ENCODE assay signal across 8 cellular contexts in genomic region chr12:53224268-53224896, GRCh38. TPM values are rescaled to one million over a fixed set of nuclear protein-coding genes. Genes with fewer than 3 reads are reported as not detected.
A peak's percentile ranks its signal among the peaks of the same experiment; 100 is the strongest.
DNase-seq lines count a peak whose midpoint lies in the region; ATAC-seq and TF ChIP-seq lines count a peak whose summit lies in the region.

No MANE protein-coding gene starts in this region.

- no peak for DNase-seq in activated CD4-positive, alpha-beta T cell treated with anti-CD3 and anti-CD28 coated beads, Interleukin-2, amount 10 ng/mL, durations not matched to agents 24 days and 14 days
- DNase-seq in activated CD4-positive, alpha-beta T cell treated with anti-CD3 and anti-CD28 coated beads for 4 hours = no peak
- no peak for DNase-seq in activated CD4-positive, alpha-beta memory T cell treated with anti-CD3 and anti-CD28 coated beads, Interleukin-2, amount 10 ng/mL, durations not matched to agents 7 days and 5 days
- DNase-seq in right atrium auricular region (ENCODE audit: low spot score) = no peak
- DNase-seq in H4 (ENCODE audit: low spot score) = no peak

- H3K4me1 Mint-ChIP-seq in activated CD4-positive, alpha-beta T cell treated with anti-CD3 and anti-CD28 coated beads, Interleukin-2, amount 10 ng/mL, durations not matched to agents 24 days and 14 days = peaks cover 66% of the 10 kb centered on the region
- H3K4me1 Mint-ChIP-seq in activated CD4-positive, alpha-beta memory T cell treated with anti-CD3 and anti-CD28 coated beads, Interleukin-2, amount 10 ng/mL, durations not matched to agents 7 days and 5 days = peaks cover 61% of the 10 kb centered on the region

- H3K36me3 ChIP-seq in right atrium auricular region (no peaks in the 10 kb centered on the region), thymus (ENCODE audit: control insufficient read depth, insufficient read depth) (no peaks in the 10 kb centered on the region)

- peaks cover 1% of the 10 kb centered on the region for H3K27me3 Mint-ChIP-seq in activated CD4-positive, alpha-beta T cell treated with anti-CD3 and anti-CD28 coated beads, Interleukin-2, amount 10 ng/mL, durations not matched to agents 24 days and 14 days
- no peaks in the 10 kb centered on the region for H3K27me3 Mint-ChIP-seq in activated CD4-positive, alpha-beta memory T cell treated with anti-CD3 and anti-CD28 coated beads, Interleukin-2, amount 10 ng/mL, durations not matched to agents 7 days and 5 days

- TF ChIP-seq CTCF in right atrium auricular region (IDR thresholded peaks at IDR 0.05) = no peak

- intact Hi-C loops in activated CD4-positive, alpha-beta T cell treated with anti-CD3 and anti-CD28 coated beads, Interleukin-2, amount 10 ng/mL, durations not matched to agents 24 days and 14 days (cut with micrococcal nuclease) = no loop called here

- H3K27ac Mint-ChIP-seq in activated CD4-positive, alpha-beta T cell treated with anti-CD3 and anti-CD28 coated beads, Interleukin-2, amount 10 ng/mL, durations not matched to agents 24 days and 14 days = peak overlapping the region; percentile 84
- peak overlapping the region; percentile 78 for H3K27ac Mint-ChIP-seq in activated CD4-positive, alpha-beta memory T cell treated with anti-CD3 and anti-CD28 coated beads, Interleukin-2, amount 10 ng/mL, durations not matched to agents 7 days and 5 days

- H3K27ac ChIP-seq in right atrium auricular region (peak overlapping the region; percentile 95 to 96), thymus (ENCODE audit: low read depth) (peak overlapping the region; percentile 55)

- no peaks in the 10 kb centered on the region for H3K9me3 Mint-ChIP-seq in activated CD4-positive, alpha-beta T cell treated with anti-CD3 and anti-CD28 coated beads, Interleukin-2, amount 10 ng/mL, durations not matched to agents 24 days and 14 days
- no peaks in the 10 kb centered on the region for H3K9me3 Mint-ChIP-seq in activated CD4-positive, alpha-beta memory T cell treated with anti-CD3 and anti-CD28 coated beads, Interleukin-2, amount 10 ng/mL, durations not matched to agents 7 days and 5 days

- no peaks in the 10 kb centered on the region for H3K27me3 ChIP-seq in right atrium auricular region
- peaks cover 6% of the 10 kb centered on the region for H3K27me3 ChIP-seq in thymus (ENCODE audit: control insufficient read depth, insufficient read depth)

- WGBS in thymus = 83% methylated on average over 6 of the region's 6 CpGs

- H3K4me3 ChIP-seq in right atrium auricular region (no peak overlapping the region), thymus (ENCODE audit: low read length) (no peak overlapping the region)

- H3K36me3 Mint-ChIP-seq in activated CD4-positive, alpha-beta T cell treated with anti-CD3 and anti-CD28 coated beads, Interleukin-2, amount 10 ng/mL, durations not matched to agents 24 days and 14 days (ENCODE audit: low read depth) = peaks cover 21% of the 10 kb centered on the region
- peaks cover 10% of the 10 kb centered on the region for H3K36me3 Mint-ChIP-seq in activated CD4-positive, alpha-beta memory T cell treated with anti-CD3 and anti-CD28 coated beads, Interleukin-2, amount 10 ng/mL, durations not matched to agents 7 days and 5 days (ENCODE audit: low read depth)

- POLR2A ChIA-PET in activated CD4-positive, alpha-beta memory T cell treated with anti-CD3 and anti-CD28 coated beads, Interleukin-2, amount 10 ng/mL, durations not matched to agents 7 days and 5 days (lab: Charles Lee) = interaction anchor here (0.8 to 2.3 kb wide), 4 partner anchors 9 to 276 kb away, joined by 3 to 12 read pairs (median 5); partner anchors contain the start of gene TARBP2

- no peaks in the 10 kb centered on the region for H3K9me3 ChIP-seq in right atrium auricular region
- H3K9me3 ChIP-seq in thymus (ENCODE audit: control insufficient read depth) = no peaks in the 10 kb centered on the region

- ATAC-seq in HG03565 (IDR thresholded peaks at IDR 0.05; ENCODE audit: unreplicated experiment) (no peak), GM18907 (IDR thresholded peaks at IDR 0.05; ENCODE audit: unreplicated experiment) (no peak)

- CTCF ChIA-PET in activated CD4-positive, alpha-beta memory T cell treated with anti-CD3 and anti-CD28 coated beads, Interleukin-2, amount 10 ng/mL, durations not matched to agents 7 days and 5 days (lab: Charles Lee) = interaction anchor here (1.3 to 2.1 kb wide), 3 partner anchors 11 to 15 kb away, joined by 3 to 6 read pairs (median 5); no protein-coding TSS in a partner anchor

- H3K4me1 ChIP-seq in right atrium auricular region (peaks cover 0 to 39% of the 10 kb centered on the region in 2 donors), thymus (ENCODE audit: control insufficient read depth, insufficient read depth, low read length) (peaks cover 14% of the 10 kb centered on the region)

- peak overlapping the region; percentile 65 for H3K4me3 Mint-ChIP-seq in activated CD4-positive, alpha-beta T cell treated with anti-CD3 and anti-CD28 coated beads, Interleukin-2, amount 10 ng/mL, durations not matched to agents 24 days and 14 days
- no peak overlapping the region for H3K4me3 Mint-ChIP-seq in activated CD4-positive, alpha-beta memory T cell treated with anti-CD3 and anti-CD28 coated beads, Interleukin-2, amount 10 ng/mL, durations not matched to agents 7 days and 5 days

RNA-seq across cellular contexts. Expression of gene RARG, which starts 7.6 kb away (rescaled TPM):
- total RNA-seq in activated CD4-positive, alpha-beta T cell treated with anti-CD3 and anti-CD28 coated beads, Interleukin-2, amount 10 ng/mL, durations not matched to agents 24 days and 14 days = 57.2 and 58.5 TPM in 2 replicates
- 10 to 100 TPM; 46.1 to 47.4 TPM for total RNA-seq in activated CD4-positive, alpha-beta memory T cell treated with anti-CD3 and anti-CD28 coated beads, Interleukin-2, amount 10 ng/mL, durations not matched to agents 7 days and 5 days
- total RNA-seq in right atrium auricular region = 10 to 100 TPM; 14.8 to 15.0 TPM
- 8.5 TPM for polyA plus RNA-seq in thymus
- total RNA-seq in H4 (2014; rRNA removed; shearing (Covaris generic)) = 20.0 and 24.2 TPM in 2 replicates

RNA-seq across cellular contexts. Expression of gene ITGB7, which starts 17.3 kb away (rescaled TPM):
- total RNA-seq in activated CD4-positive, alpha-beta T cell treated with anti-CD3 and anti-CD28 coated beads, Interleukin-2, amount 10 ng/mL, durations not matched to agents 24 days and 14 days = 226 and 239 TPM in 2 replicates
- 100 to 1,000 TPM; 780 to 786 TPM for total RNA-seq in activated CD4-positive, alpha-beta memory T cell treated with anti-CD3 and anti-CD28 coated beads, Interleukin-2, amount 10 ng/mL, durations not matched to agents 7 days and 5 days
- under 1 TPM in 1 of 2 donors, not detected in 1; 0.47 TPM for total RNA-seq in right atrium auricular region
- 9.5 TPM for polyA plus RNA-seq in thymus
- 0.39 and 1.2 TPM in 2 replicates for total RNA-seq in H4 (2014; rRNA removed; shearing (Covaris generic))

RNA-seq across cellular contexts. Expression of gene CSAD, which starts 43.7 kb away (rescaled TPM):
- total RNA-seq in activated CD4-positive, alpha-beta T cell treated with anti-CD3 and anti-CD28 coated beads, Interleukin-2, amount 10 ng/mL, durations not matched to agents 24 days and 14 days = 21.6 and 25.6 TPM in 2 replicates
- 10 to 100 TPM; 28.6 to 31.0 TPM for total RNA-seq in activated CD4-positive, alpha-beta memory T cell treated with anti-CD3 and anti-CD28 coated beads, Interleukin-2, amount 10 ng/mL, durations not matched to agents 7 days and 5 days
- total RNA-seq in right atrium auricular region = 1 to 10 TPM; 3.4 to 4.9 TPM
- 61.7 TPM for polyA plus RNA-seq in thymus
- total RNA-seq in H4 (2014; rRNA removed; shearing (Covaris generic)) = 0.66 and 2.8 TPM in 2 replicates

RNA-seq across cellular contexts. Expression of gene ESPL1, which starts 43.7 kb away (rescaled TPM):
- total RNA-seq in activated CD4-positive, alpha-beta T cell treated with anti-CD3 and anti-CD28 coated beads, Interleukin-2, amount 10 ng/mL, durations not matched to agents 24 days and 14 days = 71.8 and 76.7 TPM in 2 replicates
- total RNA-seq in activated CD4-positive, alpha-beta memory T cell treated with anti-CD3 and anti-CD28 coated beads, Interleukin-2, amount 10 ng/mL, durations not matched to agents 7 days and 5 days = 10 to 100 TPM; 88.4 to 90.2 TPM
- total RNA-seq in right atrium auricular region = under 1 TPM; 0.12 to 0.59 TPM
- polyA plus RNA-seq in thymus = 1.7 TPM
- total RNA-seq in H4 (2014; rRNA removed; shearing (Covaris generic)) = 7.8 and 22.6 TPM in 2 replicates

RNA-seq across cellular contexts. Expression of gene ZNF740, which starts 43.9 kb away (rescaled TPM):
- 44.0 and 50.5 TPM in 2 replicates for total RNA-seq in activated CD4-positive, alpha-beta T cell treated with anti-CD3 and anti-CD28 coated beads, Interleukin-2, amount 10 ng/mL, durations not matched to agents 24 days and 14 days
- total RNA-seq in activated CD4-positive, alpha-beta memory T cell treated with anti-CD3 and anti-CD28 coated beads, Interleukin-2, amount 10 ng/mL, durations not matched to agents 7 days and 5 days = 10 to 100 TPM; 33.7 to 45.5 TPM
- 1 to 10 TPM; 5.9 to 7.4 TPM for total RNA-seq in right atrium auricular region
- 10.3 TPM for polyA plus RNA-seq in thymus
- total RNA-seq in H4 (2014; rRNA removed; shearing (Covaris generic)) = 4.7 and 6.3 TPM in 2 replicates

Comparison
In these comparisons a context has a peak if more than half of its experiments do, and no peak if none do; other contexts are left out.
1. RNA of gene ITGB7, which starts 17.3 kb away (total RNA-seq): 780 to 786 TPM in activated CD4-positive, alpha-beta memory T cell treated with anti-CD3 and anti-CD28 coated beads, Interleukin-2, amount 10 ng/mL, durations not matched to agents 7 days and 5 days and 226 to 239 TPM in activated CD4-positive, alpha-beta T cell treated with anti-CD3 and anti-CD28 coated beads, Interleukin-2, amount 10 ng/mL, durations not matched to agents 24 days and 14 days; 0.47 TPM in right atrium auricular region and 0.39 to 1.2 TPM in H4; every median in the first group is over 100 times any median in the second.